Comparison of ENCODE assay signal across 35 cellular contexts in genomic region chr3:73179601-73180000, GRCh38.
"Had no signal": no experiment of that assay in that cellular context is flagged by ENCODE, and none has a peak within 500 bp of the region (broad histone marks: within the 10 kb centered on the region; RNA-seq: fewer than 3 reads in every experiment).

No MANE protein-coding gene starts in this region.

- H3K4me1 Mint-ChIP-seq: activated B cell treated with CpG ODN at 0.5 μM for 24 hours; activated CD8-positive, alpha-beta memory T cell treated with anti-CD3 and anti-CD28 coated beads, Interleukin-2, amount 10 ng/mL, durations not matched to agents 7 days and 5 days; activated naive CD4-positive, alpha-beta T cell treated with anti-CD3 and anti-CD28 coated beads, Interleukin-2, amount 50 U/mL, for 24 hours; activated naive CD8-positive, alpha-beta T cell treated with anti-CD3 and anti-CD28 coated beads for 36 hours; activated naive CD8-positive, alpha-beta T cell treated with anti-CD3 and anti-CD28 coated beads, Interleukin-2, amount 50 U/mL, for 24 hours had no signal

- H3K36me3 Mint-ChIP-seq: activated CD4-positive, alpha-beta memory T cell treated with anti-CD3 and anti-CD28 coated beads for 36 hours; activated CD8-positive, alpha-beta memory T cell treated with anti-CD3 and anti-CD28 coated beads, Interleukin-2, amount 10 ng/mL, durations not matched to agents 7 days and 5 days; activated naive CD4-positive, alpha-beta T cell treated with anti-CD3 and anti-CD28 coated beads, Interleukin-2, amount 50 U/mL, for 24 hours; activated naive CD8-positive, alpha-beta T cell treated with anti-CD3 and anti-CD28 coated beads for 36 hours had no signal

- H3K27me3 ChIP-seq: adrenal gland, body of pancreas, esophagus muscularis mucosa, foreskin keratinocyte, gastrocnemius medialis, heart left ventricle had no signal

- H3K4me3 ChIP-seq: adrenal gland, body of pancreas, esophagus muscularis mucosa, gastrocnemius medialis, heart left ventricle had no signal

- H3K9me3 Mint-ChIP-seq: activated B cell treated with CpG ODN at 0.5 μM for 24 hours; activated CD4-positive, alpha-beta memory T cell treated with anti-CD3 and anti-CD28 coated beads for 36 hours; activated naive CD4-positive, alpha-beta T cell treated with anti-CD3 and anti-CD28 coated beads for 36 hours; activated naive CD4-positive, alpha-beta T cell treated with anti-CD3 and anti-CD28 coated beads, Interleukin-2, amount 50 U/mL, for 24 hours; activated naive CD8-positive, alpha-beta T cell treated with anti-CD3 and anti-CD28 coated beads for 36 hours; activated naive CD8-positive, alpha-beta T cell treated with anti-CD3 and anti-CD28 coated beads, Interleukin-2, amount 50 U/mL, for 24 hours; activated T-helper 1 cell treated with anti-CD3 and anti-CD28 coated beads, Interleukin-12 subunit alpha, Interleukin-12 subunit beta, Interleukin-2, Interleukin-4 antibody, amounts not matched to agents 30 ng/mL and 10 ng/mL and 1 ng/mL, durations not matched to agents 14 hours and 24 hours and 36 hours; activated T-helper 2 cell treated with anti-CD3 and anti-CD28 coated beads, Interferon-gamma antibody, Interleukin-2, Interleukin-4, amounts not matched to agents 10 μg/mL and 5 μg/mL and 100 μg/mL, durations not matched to agents 14 hours and 24 hours and 36 hours; T-helper 1 cell treated with Interleukin-12 subunit alpha and Interleukin-12 subunit beta and Interleukin-4 antibody, amounts not matched to agents 30 μg/mL and 1 μg/mL, for 36 hours; T-helper 2 cell treated with Interferon-gamma antibody and Interleukin-4, amounts not matched to agents 5 μg/mL and 100 μg/mL, for 36 hours had no signal

- H3K4me1 ChIP-seq: adrenal gland, body of pancreas, esophagus muscularis mucosa, foreskin keratinocyte, gastrocnemius medialis, heart left ventricle had no signal

- H3K36me3 ChIP-seq: adrenal gland, esophagus muscularis mucosa, gastrocnemius medialis, heart left ventricle, WERI-Rb-1 had no signal

- H3K4me3 Mint-ChIP-seq: activated B cell treated with CpG ODN at 0.5 μM for 24 hours; activated CD4-positive, alpha-beta memory T cell treated with anti-CD3 and anti-CD28 coated beads for 36 hours; activated CD8-positive, alpha-beta memory T cell treated with anti-CD3 and anti-CD28 coated beads, Interleukin-2, amount 10 ng/mL, durations not matched to agents 7 days and 5 days; activated CD8-positive, alpha-beta T cell treated with anti-CD3 and anti-CD28 coated beads, Interleukin-2, amount 10 ng/mL, durations not matched to agents 7 days and 5 days; activated naive CD4-positive, alpha-beta T cell treated with anti-CD3 and anti-CD28 coated beads for 36 hours; activated naive CD4-positive, alpha-beta T cell treated with anti-CD3 and anti-CD28 coated beads, Interleukin-2, amount 50 U/mL, for 24 hours; activated naive CD8-positive, alpha-beta T cell treated with anti-CD3 and anti-CD28 coated beads for 36 hours; activated naive CD8-positive, alpha-beta T cell treated with anti-CD3 and anti-CD28 coated beads, Interleukin-2, amount 50 U/mL, for 24 hours; activated T-helper 1 cell treated with anti-CD3 and anti-CD28 coated beads, Interleukin-12 subunit alpha, Interleukin-12 subunit beta, Interleukin-2, Interleukin-4 antibody, amounts not matched to agents 30 ng/mL and 10 ng/mL and 1 ng/mL, durations not matched to agents 14 hours and 24 hours and 36 hours; effector memory CD8-positive, alpha-beta T cell; T-helper 1 cell treated with Interleukin-12 subunit alpha and Interleukin-12 subunit beta and Interleukin-4 antibody, amounts not matched to agents 30 μg/mL and 1 μg/mL, for 36 hours; T-helper 2 cell treated with Interferon-gamma antibody and Interleukin-4, amounts not matched to agents 5 μg/mL and 100 μg/mL, for 36 hours had no signal

- H3K27ac Mint-ChIP-seq: activated B cell treated with CpG ODN at 0.5 μM for 24 hours; activated CD4-positive, alpha-beta memory T cell treated with anti-CD3 and anti-CD28 coated beads for 36 hours; activated CD8-positive, alpha-beta memory T cell treated with anti-CD3 and anti-CD28 coated beads, Interleukin-2, amount 10 ng/mL, durations not matched to agents 7 days and 5 days; activated CD8-positive, alpha-beta T cell treated with anti-CD3 and anti-CD28 coated beads, Interleukin-2, amount 10 ng/mL, durations not matched to agents 7 days and 5 days; activated naive CD4-positive, alpha-beta T cell treated with anti-CD3 and anti-CD28 coated beads for 36 hours; activated naive CD4-positive, alpha-beta T cell treated with anti-CD3 and anti-CD28 coated beads, Interleukin-2, amount 50 U/mL, for 24 hours; activated naive CD8-positive, alpha-beta T cell treated with anti-CD3 and anti-CD28 coated beads for 36 hours; activated naive CD8-positive, alpha-beta T cell treated with anti-CD3 and anti-CD28 coated beads, Interleukin-2, amount 50 U/mL, for 24 hours; activated T-helper 1 cell treated with anti-CD3 and anti-CD28 coated beads, Interleukin-12 subunit alpha, Interleukin-12 subunit beta, Interleukin-2, Interleukin-4 antibody, amounts not matched to agents 30 ng/mL and 10 ng/mL and 1 ng/mL, durations not matched to agents 14 hours and 24 hours and 36 hours; activated T-helper 2 cell treated with anti-CD3 and anti-CD28 coated beads, Interferon-gamma antibody, Interleukin-2, Interleukin-4, amounts not matched to agents 10 μg/mL and 5 μg/mL and 100 μg/mL, durations not matched to agents 14 hours and 24 hours and 36 hours; effector memory CD8-positive, alpha-beta T cell; T-helper 1 cell treated with Interleukin-12 subunit alpha and Interleukin-12 subunit beta and Interleukin-4 antibody, amounts not matched to agents 30 μg/mL and 1 μg/mL, for 36 hours; T-helper 2 cell treated with Interferon-gamma antibody and Interleukin-4, amounts not matched to agents 5 μg/mL and 100 μg/mL, for 36 hours had no signal

- ATAC-seq: activated CD4-positive, CD25-positive, alpha-beta regulatory T cell treated with anti-CD3 and anti-CD28 coated beads, Interleukin-2, amount 50 U/mL, for 24 hours; activated CD8-positive, alpha-beta memory T cell treated with anti-CD3 and anti-CD28 coated beads, Interleukin-2, amount 10 ng/mL, durations not matched to agents 7 days and 5 days; activated CD8-positive, alpha-beta T cell treated with anti-CD3 and anti-CD28 coated beads, Interleukin-2, amount 10 ng/mL, durations not matched to agents 7 days and 5 days; activated naive CD8-positive, alpha-beta T cell treated with anti-CD3 and anti-CD28 coated beads, Interleukin-2, amount 50 U/mL, for 24 hours; body of pancreas; effector memory CD8-positive, alpha-beta T cell; foreskin keratinocyte; gastrocnemius medialis; heart left ventricle had no signal

- H3K27ac ChIP-seq: adrenal gland, body of pancreas, esophagus muscularis mucosa, foreskin keratinocyte, gastrocnemius medialis, heart left ventricle, WERI-Rb-1 had no signal

- DNase-seq: activated B cell treated with CpG ODN at 0.5 μM for 24 hours; activated CD4-positive, alpha-beta memory T cell treated with anti-CD3 and anti-CD28 coated beads for 36 hours; activated CD4-positive, alpha-beta T cell treated with anti-CD3 and anti-CD28 coated beads for 48 hours; activated CD8-positive, alpha-beta memory T cell treated with anti-CD3 and anti-CD28 coated beads, Interleukin-2, amount 10 ng/mL, durations not matched to agents 7 days and 5 days; activated CD8-positive, alpha-beta memory T cell treated with anti-CD3 and anti-CD28 coated beads, Interleukin-2, amount 50 U/mL, for 4 hours; activated CD8-positive, alpha-beta T cell treated with anti-CD3 and anti-CD28 coated beads, Interleukin-2, amount 10 ng/mL, durations not matched to agents 7 days and 5 days; activated effector memory CD4-positive, alpha-beta T cell treated with anti-CD3 and anti-CD28 coated beads, Interleukin-2, amount 50 U/mL, for 16 hours; activated naive CD4-positive, alpha-beta T cell treated with anti-CD3 and anti-CD28 coated beads for 36 hours; activated naive CD8-positive, alpha-beta T cell treated with anti-CD3 and anti-CD28 coated beads for 36 hours; activated naive CD8-positive, alpha-beta T cell treated with anti-CD3 and anti-CD28 coated beads, Interleukin-2, amount 50 U/mL, for 24 hours; activated T-cell treated with anti-CD3 and anti-CD28 coated beads, Interleukin-2, amount 50 U/mL, for 1 hour; activated T-cell treated with anti-CD3 and anti-CD28 coated beads, Interleukin-2, amount 50 U/mL, for 48 hours; adrenal gland; amygdala; aorta; body of pancreas; caudate nucleus; cortex of kidney; dermis blood vessel endothelial cell; effector CD4-positive, alpha-beta T cell; effector memory CD8-positive, alpha-beta T cell; erythroblast; foreskin keratinocyte; gastrocnemius medialis; glutamatergic neuron; heart left ventricle; T1000; WERI-Rb-1 had no signal

- H3K27me3 Mint-ChIP-seq: activated CD4-positive, alpha-beta memory T cell treated with anti-CD3 and anti-CD28 coated beads for 36 hours; activated CD8-positive, alpha-beta memory T cell treated with anti-CD3 and anti-CD28 coated beads, Interleukin-2, amount 10 ng/mL, durations not matched to agents 7 days and 5 days; activated naive CD8-positive, alpha-beta T cell treated with anti-CD3 and anti-CD28 coated beads, Interleukin-2, amount 50 U/mL, for 24 hours had no signal

- H3K9me3 ChIP-seq: adrenal gland, body of pancreas, esophagus muscularis mucosa, gastrocnemius medialis had no signal
